16 cellular contexts compared by ENCODE assay signal in the genomic region with DNA sequence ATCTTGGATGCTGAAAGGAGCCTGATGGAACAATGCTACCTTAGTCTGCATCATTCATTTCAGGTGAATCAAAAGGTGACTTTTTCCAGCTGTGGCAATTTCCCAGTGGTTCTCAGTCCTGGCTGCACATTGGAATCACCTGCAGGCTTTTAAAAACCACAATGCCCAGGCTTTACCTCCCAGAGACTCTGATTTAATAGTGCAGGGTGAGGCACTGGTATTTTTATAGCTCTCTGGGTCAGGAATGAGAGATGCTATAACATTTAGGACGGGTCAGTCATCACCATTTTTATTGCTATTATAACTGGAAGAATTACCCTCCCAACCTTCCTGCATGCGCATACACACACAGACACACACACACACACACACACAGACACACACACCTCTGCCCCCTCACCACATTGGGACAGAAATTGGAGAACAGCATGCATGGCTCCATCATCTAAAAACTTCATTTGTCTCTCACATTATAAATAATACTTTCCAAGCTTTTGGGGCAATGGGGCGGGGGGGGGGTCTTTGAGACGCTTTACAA. TPM values are rescaled to one million over a fixed set of nuclear protein-coding genes. Genes with fewer than 3 reads are reported as not detected.
"Had no signal": no experiment of that assay in that cellular context is flagged by ENCODE, and none has a peak within 500 bp of the region (broad histone marks: within the 10 kb centered on the region; RNA-seq: fewer than 3 reads in every experiment).

No MANE protein-coding gene starts in this region.

- H3K9me3 ChIP-seq: colonic mucosa, psoas muscle, spleen, testis, transverse colon had no signal

- H3K27ac ChIP-seq: colonic mucosa, foreskin keratinocyte, psoas muscle, testis, transverse colon had no signal

- DNase-seq: colonic mucosa; dermis blood vessel endothelial cell; immature natural killer cell; left ventricle myocardium superior; mesendoderm; nephron progenitor cell; psoas muscle; spleen; stimulated activated CD4-positive, alpha-beta T cell treated with anti-CD3 and anti-CD28 coated beads, Interleukin-2, amount 100 ng/mL, for 24 hours; stimulated activated CD4-positive, alpha-beta T cell treated with anti-CD3 and anti-CD28 coated beads, Interleukin-4, amount 100 ng/mL, for 4 hours; stimulated activated naive B cell treated with anti-CD40 and anti-IgM and Interleukin-4, amounts not matched to agents 10 μg/mL and 1 μg/mL and 100 μg/mL, for 72 hours; stimulated activated naive CD8-positive, alpha-beta T cell treated with anti-CD3 and anti-CD28 coated beads, Interleukin-15, amount 100 ng/mL, for 72 hours; testis; transverse colon had no signal

- H3K4me3 ChIP-seq: colonic mucosa, lung, transverse colon had no signal

- H3K36me3 ChIP-seq: colonic mucosa, spleen, transverse colon had no signal

- H3K27me3 ChIP-seq: colonic mucosa, foreskin keratinocyte, testis had no signal

- H3K4me1 ChIP-seq: colonic mucosa, foreskin keratinocyte, psoas muscle, testis had no signal

RNA-seq across cellular contexts. Expression of a gene that starts 41.1 kb away (rescaled TPM):
- polyA plus RNA-seq: immature natural killer cell had no signal
